8 cellular contexts compared by ENCODE assay signal in genomic region chr19:37654833-37655688, GRCh38. TPM values are rescaled to one million over a fixed set of nuclear protein-coding genes. Genes with fewer than 3 reads are reported as not detected.
DNase-seq lines count a peak whose midpoint lies in the region; ATAC-seq and TF ChIP-seq lines count a peak whose summit lies in the region.

Gene ZFP30, minus strand, starts transcription at chr19:37655465. Its CDS starts 7,643 bp downstream, at chr19:37647822.

- H3K27me3 Mint-ChIP-seq in activated CD4-positive, alpha-beta T cell treated with anti-CD3 and anti-CD28 coated beads for 36 hours: no peaks in the 10 kb centered on the region

- intact Hi-C loops in activated CD4-positive, alpha-beta T cell treated with anti-CD3 and anti-CD28 coated beads for 36 hours (cut with DNase I, micrococcal nuclease): loop anchor here (1.0 to 5.0 kb wide), 16 partner anchors 37 to 818 kb away; partner anchors contain the start of genes ZNF540 (in 2 of the 2), ZNF571 (in 2 of the 2), ZNF573 (in 2 of the 2) and ZNF607 (in 2 of the 2)
- intact Hi-C loops in colonic mucosa (cut with DNase I): loop anchor here (10.0 kb wide), 1 partner anchor 60 kb away; the partner anchor contains the start of genes ZNF540 and ZNF571

- peak within 1 kb of the TSS; percentile 61 for H3K4me3 ChIP-seq in colonic mucosa

- DNase-seq in NCI-H2171 (lab: John Stamatoyannopoulos, UW) (peak; percentile 85), colonic mucosa (peak; percentile 92), left lobe of liver (ENCODE audit: low spot score) (peak; percentile 93), NAMALWA (ENCODE audit: low spot score) (no peak)
- peak; percentile 90 for DNase-seq in activated CD4-positive, alpha-beta T cell treated with anti-CD3 and anti-CD28 coated beads for 36 hours
- DNase-seq in stimulated activated CD4-positive, alpha-beta T cell treated with anti-CD3 and anti-CD28 coated beads, Interleukin-1b, Interleukin-23, amount 100 ng/mL, for 4 hours (ENCODE audit: low read depth in 2 of 2): peak; percentile 57 to 73

- peaks cover 28% of the 10 kb centered on the region for H3K36me3 Mint-ChIP-seq in activated CD4-positive, alpha-beta T cell treated with anti-CD3 and anti-CD28 coated beads for 36 hours (ENCODE audit: low read depth)

- ATAC-seq in GM18502 (IDR thresholded peaks at IDR 0.05; ENCODE audit: poor library complexity, unreplicated experiment): peak; percentile 63
- peak; percentile 61 for ATAC-seq in HG02970 (IDR thresholded peaks at IDR 0.05; ENCODE audit: low FRiP score, unreplicated experiment)
- ATAC-seq in activated CD4-positive, alpha-beta T cell treated with anti-CD3 and anti-CD28 coated beads for 36 hours: peak; percentile 75
- peak; percentile 94 for ATAC-seq in left lobe of liver

- no peaks in the 10 kb centered on the region for H3K9me3 ChIP-seq in colonic mucosa

- no peaks in the 10 kb centered on the region for H3K27me3 ChIP-seq in colonic mucosa

- no peak for TF ChIP-seq CTCF in colonic mucosa (IDR thresholded peaks at IDR 0.05)

- POLR2A ChIA-PET in activated CD4-positive, alpha-beta T cell treated with anti-CD3 and anti-CD28 coated beads for 36 hours (lab: Charles Lee): no interaction called here

- CTCF ChIA-PET in activated CD4-positive, alpha-beta T cell treated with anti-CD3 and anti-CD28 coated beads for 36 hours (lab: Charles Lee): no interaction called here

- H3K4me3 Mint-ChIP-seq in activated CD4-positive, alpha-beta T cell treated with anti-CD3 and anti-CD28 coated beads for 36 hours: peak within 1 kb of the TSS; percentile 94

- H3K27ac ChIP-seq in colonic mucosa: peak within 1 kb of the TSS; percentile 85

- H3K4me1 Mint-ChIP-seq in activated CD4-positive, alpha-beta T cell treated with anti-CD3 and anti-CD28 coated beads for 36 hours: peaks cover 33% of the 10 kb centered on the region

- no peaks in the 10 kb centered on the region for H3K36me3 ChIP-seq in colonic mucosa

- H3K9ac ChIP-seq in colonic mucosa (ENCODE audit: low read depth in 2 of 2, low read length in 2 of 2): peak within 1 kb of the TSS; percentile 70 to 82

- H3K27ac Mint-ChIP-seq in activated CD4-positive, alpha-beta T cell treated with anti-CD3 and anti-CD28 coated beads for 36 hours: peak within 1 kb of the TSS; percentile 99

- peaks cover 7% of the 10 kb centered on the region for H3K4me1 ChIP-seq in colonic mucosa

- peaks cover 5% of the 10 kb centered on the region for H3K9me3 Mint-ChIP-seq in activated CD4-positive, alpha-beta T cell treated with anti-CD3 and anti-CD28 coated beads for 36 hours (ENCODE audit: low read depth)

RNA-seq across cellular contexts. Expression of gene ZFP30, which starts in this region (rescaled TPM):
- 10 to 100 TPM in 1 of 2 experiments, 1 to 10 TPM in 1; 9.4 to 11.1 TPM for total RNA-seq in activated CD4-positive, alpha-beta T cell treated with anti-CD3 and anti-CD28 coated beads for 36 hours
- 1 to 10 TPM; 6.0 to 7.9 TPM for total RNA-seq in colonic mucosa
- 4.1 TPM for total RNA-seq in left lobe of liver
